Comparison of ENCODE assay signal across 1 cellular context in genomic region chr9:116390306-116391228, GRCh38.
TF ChIP-seq lines count a peak whose summit lies in the region.

No MANE protein-coding gene starts in this region.

TF ChIP-seq in K562, 482 proteins besides CTCF, POLR2A, EP300 and RAD21 (continued from another document):
- TF ChIP-seq ZHX1 (conservative IDR thresholded peaks at IDR 0.05; ENCODE audit: low read length) (no peak), TAF15 (IDR thresholded peaks at IDR 0.05; ENCODE audit: low read depth, low read length) (no peak), PTRF (tag; IDR thresholded peaks at IDR 0.05) (peak; percentile 28; the same call in 1 of the 2 replicates), NFYB (IDR thresholded peaks at IDR 0.05; ENCODE audit: extremely low read depth, insufficient read length) (no peak), GTF2B (IDR thresholded peaks at IDR 0.05; ENCODE audit: extremely low read depth, insufficient read length) (no peak), MCM7 (IDR thresholded peaks at IDR 0.05) (no peak), ZNF785 (CRISPR knock-in tag; IDR thresholded peaks at IDR 0.05) (no peak)
- TF ChIP-seq, protein P1, sequence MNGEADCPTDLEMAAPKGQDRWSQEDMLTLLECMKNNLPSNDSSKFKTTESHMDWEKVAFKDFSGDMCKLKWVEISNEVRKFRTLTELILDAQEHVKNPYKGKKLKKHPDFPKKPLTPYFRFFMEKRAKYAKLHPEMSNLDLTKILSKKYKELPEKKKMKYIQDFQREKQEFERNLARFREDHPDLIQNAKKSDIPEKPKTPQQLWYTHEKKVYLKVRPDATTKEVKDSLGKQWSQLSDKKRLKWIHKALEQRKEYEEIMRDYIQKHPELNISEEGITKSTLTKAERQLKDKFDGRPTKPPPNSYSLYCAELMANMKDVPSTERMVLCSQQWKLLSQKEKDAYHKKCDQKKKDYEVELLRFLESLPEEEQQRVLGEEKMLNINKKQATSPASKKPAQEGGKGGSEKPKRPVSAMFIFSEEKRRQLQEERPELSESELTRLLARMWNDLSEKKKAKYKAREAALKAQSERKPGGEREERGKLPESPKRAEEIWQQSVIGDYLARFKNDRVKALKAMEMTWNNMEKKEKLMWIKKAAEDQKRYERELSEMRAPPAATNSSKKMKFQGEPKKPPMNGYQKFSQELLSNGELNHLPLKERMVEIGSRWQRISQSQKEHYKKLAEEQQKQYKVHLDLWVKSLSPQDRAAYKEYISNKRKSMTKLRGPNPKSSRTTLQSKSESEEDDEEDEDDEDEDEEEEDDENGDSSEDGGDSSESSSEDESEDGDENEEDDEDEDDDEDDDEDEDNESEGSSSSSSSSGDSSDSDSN (IDR thresholded peaks at IDR 0.05; ENCODE audit: borderline replicate concordance in 1 of 2, low read depth in 2 of 2, low read length in 2 of 2), result 0 out of 4 replicates have a peak, but pooled peaks of 1 of the 2 experiments have one; percentile 27
